In genomic region chr2:95121150-95121494, GRCh38 we compare ENCODE assay signal across 8 cellular contexts. TPM values are rescaled to one million over a fixed set of nuclear protein-coding genes. Genes with fewer than 3 reads are reported as not detected.
DNase-seq lines count a peak whose midpoint lies in the region; ATAC-seq, FAIRE-seq and TF ChIP-seq lines count a peak whose summit lies in the region.

No MANE protein-coding gene starts in this region.

- peak overlapping the region; percentile 100 for H2AFZ ChIP-seq in astrocyte (ENCODE audit: low read depth, low read length)

- H3K9me3 ChIP-seq in astrocyte (ENCODE audit: insufficient read depth, low read depth, low read length): no peaks in the 10 kb centered on the region
- no peaks in the 10 kb centered on the region for H3K9me3 ChIP-seq in testis

- no peaks in the 10 kb centered on the region for H3K27me3 ChIP-seq in astrocyte (ENCODE audit: insufficient read depth, low read length)
- no peaks in the 10 kb centered on the region for H3K27me3 ChIP-seq in testis

- no peak for TF ChIP-seq CTCF in astrocyte (IDR thresholded peaks at IDR 0.05; ENCODE audit: insufficient read depth, low read depth, low read length)
- TF ChIP-seq CTCF in testis (IDR thresholded peaks at IDR 0.05): no peak

- H3K4me1 ChIP-seq in astrocyte (ENCODE audit: insufficient read depth, low read length): peaks cover 4% of the 10 kb centered on the region
- no peaks in the 10 kb centered on the region for H3K4me1 ChIP-seq in testis

- H3K4me3 ChIP-seq in astrocyte (ENCODE audit: insufficient read depth, low read depth, low read length) (peak overlapping the region; percentile 93), testis (peak overlapping the region; percentile 98 to 100)

- H3K4me2 ChIP-seq in astrocyte (ENCODE audit: low read length): peak overlapping the region; percentile 93

- peaks cover 13% of the 10 kb centered on the region for H3K4me1 Mint-ChIP-seq in astrocyte (ENCODE audit: low read depth, unreplicated experiment)

- peak overlapping the region; percentile 98 for H3K27ac ChIP-seq in astrocyte (ENCODE audit: low read depth, low read length)
- peak overlapping the region; percentile 92 to 96 for H3K27ac ChIP-seq in testis

- no peaks in the 10 kb centered on the region for H3K9me3 Mint-ChIP-seq in astrocyte (ENCODE audit: unreplicated experiment)

- no peaks in the 10 kb centered on the region for H3K27me3 Mint-ChIP-seq in astrocyte (ENCODE audit: low read depth, unreplicated experiment)

- 0% methylated on average over 20 of the region's 20 CpGs for WGBS in testis, 2 donors

- H3K27ac Mint-ChIP-seq in astrocyte (ENCODE audit: unreplicated experiment): peak overlapping the region; percentile 91

- H3K79me2 ChIP-seq in astrocyte (ENCODE audit: insufficient read depth, low read length): peaks cover 45% of the 10 kb centered on the region

- H3K36me3 ChIP-seq in astrocyte (ENCODE audit: insufficient read depth, low read length) (no peaks in the 10 kb centered on the region), testis (ENCODE audit: low read depth, missing control alignments) (no peaks in the 10 kb centered on the region)

- peak overlapping the region; percentile 98 for H3K9ac ChIP-seq in astrocyte (ENCODE audit: low read length)

- peak overlapping the region; percentile 92 for H3K4me3 Mint-ChIP-seq in astrocyte (ENCODE audit: unreplicated experiment)

- H4K20me1 ChIP-seq in astrocyte (ENCODE audit: insufficient read depth, low read length): peaks cover 36% of the 10 kb centered on the region

- no peak for ATAC-seq in HG02571 (IDR thresholded peaks at IDR 0.05; ENCODE audit: unreplicated experiment)
- no peak for ATAC-seq in HG03469 (IDR thresholded peaks at IDR 0.05; ENCODE audit: unreplicated experiment)

- TF ChIP-seq POLR2A in testis (IDR thresholded peaks at IDR 0.05): no peak

- DNase-seq in G401 (ENCODE audit: low spot score): peak; percentile 44
- DNase-seq in HTR-8/SVneo (ENCODE audit: insufficient read length, low spot score): peak; percentile 23
- peak; percentile 8 for DNase-seq in astrocyte (ENCODE audit: low read depth)
- DNase-seq in kidney glomerular epithelial cell (lab: John Stamatoyannopoulos, UW): peak; percentile 26
- no peak for DNase-seq in testis
- no peak for DNase-seq in head of caudate nucleus

- no peak for FAIRE-seq in HTR-8/SVneo (lab: Jason Lieb, UNC)
- no peak for FAIRE-seq in astrocyte (lab: Jason Lieb, UNC)

- intact Hi-C loops in testis (cut with DNase I; ENCODE audit: low total_unique reads) (no loop called here), head of caudate nucleus (cut with DNase I) (loop anchor here (5.0 kb wide), 2 partner anchors 36 to 99 kb away; partner anchors contain the start of gene ZNF514)

- in situ Hi-C loops in G401 (cut with HindIII; ENCODE audit: low sequenced_read_pairs): no loop called here

- H3K36me3 Mint-ChIP-seq in astrocyte (ENCODE audit: low read depth, unreplicated experiment): peaks cover 2% of the 10 kb centered on the region

RNA-seq across cellular contexts. Expression of gene MRPS5, which starts 0.5 kb away (rescaled TPM):
- 76.7 and 85.7 TPM in 2 replicates for total RNA-seq in G401 (2014; rRNA removed; shearing (Covaris generic))
- total RNA-seq in astrocyte (52.7 and 57.4 TPM in 2 replicates), testis (10 to 100 TPM; 59.3 to 63.1 TPM)
- polyA plus RNA-seq in testis (ENCODE audit: insufficient read depth, low read depth, low replicate concordance): 44.4 TPM

RNA-seq across cellular contexts. Expression of gene ZNF514, which starts 38.5 kb away (rescaled TPM):
- 9.6 and 19.3 TPM in 2 replicates for total RNA-seq in G401 (2014; rRNA removed; shearing (Covaris generic))
- total RNA-seq in astrocyte: 7.9 and 8.1 TPM in 2 replicates
- 10 to 100 TPM; 22.3 to 25.0 TPM for total RNA-seq in testis
- 21.9 TPM for polyA plus RNA-seq in testis (ENCODE audit: insufficient read depth, low read depth, low replicate concordance)

RNA-seq across cellular contexts. Expression of gene ZNF2, which starts 44.5 kb away (rescaled TPM):
- total RNA-seq in G401 (2014; rRNA removed; shearing (Covaris generic)): 4.5 and 6.9 TPM in 2 replicates
- total RNA-seq in astrocyte: 4.1 and 5.5 TPM in 2 replicates
- total RNA-seq in testis: 1 to 10 TPM; 5.8 to 7.9 TPM
- polyA plus RNA-seq in testis (ENCODE audit: insufficient read depth, low read depth, low replicate concordance): 7.1 TPM

Comparison
In these comparisons a context has a peak if more than half of its experiments do, and no peak if none do; other contexts are left out.
1. DNase-seq: peak in G401 (single experiment), HTR-8/SVneo (single experiment), astrocyte (single experiment) and kidney glomerular epithelial cell (single experiment); none in testis (single experiment) and head of caudate nucleus (0 of 42).